13 cellular contexts compared by ENCODE assay signal in genomic region chr13:33524086-33524485, GRCh38.
DNase-seq lines count a peak whose midpoint lies in the region; ATAC-seq and FAIRE-seq lines count a peak whose summit lies in the region.
"Had no signal": no experiment of that assay in that cellular context is flagged by ENCODE, and none has a peak within 500 bp of the region (broad histone marks: within the 10 kb centered on the region; RNA-seq: fewer than 3 reads in every experiment).

No MANE protein-coding gene starts in this region.

- FAIRE-seq in RCC 7860 (lab: Jason Lieb, UNC): peak; percentile 63

- H3K4me1 Mint-ChIP-seq in effector memory CD8-positive, alpha-beta T cell (ENCODE audit: low read depth in 2 of 2): peaks cover 2 to 6% of the 10 kb centered on the region in 2 donors

- no peak overlapping the region for H3K4me3 ChIP-seq in skeletal muscle cell (ENCODE audit: low read depth, low read length)
- H3K4me3 ChIP-seq: psoas muscle had no signal

- no peak for ATAC-seq in effector memory CD8-positive, alpha-beta T cell (replicated peaks)
- ATAC-seq in HG02840 (IDR thresholded peaks at IDR 0.05; ENCODE audit: low FRiP score, unreplicated experiment) (no peak), GM19023 (IDR thresholded peaks at IDR 0.05; ENCODE audit: unreplicated experiment) (no peak)
- ATAC-seq: activated CD4-positive, alpha-beta T cell treated with anti-CD3 and anti-CD28 coated beads for 36 hours; psoas muscle had no signal

- H3K4me3 Mint-ChIP-seq in effector memory CD8-positive, alpha-beta T cell: no peak overlapping the region
- H3K4me3 Mint-ChIP-seq: activated CD4-positive, alpha-beta T cell treated with anti-CD3 and anti-CD28 coated beads for 36 hours; brain; mesothelial cell of epicardium had no signal

- no peak overlapping the region for H3K27ac Mint-ChIP-seq in effector memory CD8-positive, alpha-beta T cell
- H3K27ac Mint-ChIP-seq: activated CD4-positive, alpha-beta T cell treated with anti-CD3 and anti-CD28 coated beads for 36 hours; brain; mesothelial cell of epicardium had no signal

- no peaks in the 10 kb centered on the region for H3K36me3 Mint-ChIP-seq in effector memory CD8-positive, alpha-beta T cell (ENCODE audit: insufficient read depth)
- H3K36me3 Mint-ChIP-seq: brain, mesothelial cell of epicardium had no signal

- peak; percentile 92 for DNase-seq in EL
- no peak for DNase-seq in RCC 7860 (ENCODE audit: low spot score)
- peak; percentile 76 for DNase-seq in fibroblast of gingiva (ENCODE audit: low read depth)
- DNase-seq in skeletal muscle cell (ENCODE audit: low read depth): peak; percentile 62
- DNase-seq in ecto neural progenitor cell (ENCODE audit: low spot score): no peak
- DNase-seq in effector memory CD8-positive, alpha-beta T cell: no peak
- DNase-seq: activated CD4-positive, alpha-beta T cell treated with anti-CD3 and anti-CD28 coated beads for 36 hours; NCI-H2107; psoas muscle had no signal

- H3K9me3 Mint-ChIP-seq in effector memory CD8-positive, alpha-beta T cell: no peaks in the 10 kb centered on the region
- H3K9me3 Mint-ChIP-seq: mesothelial cell of epicardium had no signal

- peaks cover 6 to 7% of the 10 kb centered on the region in 2 donors for H3K27me3 Mint-ChIP-seq in effector memory CD8-positive, alpha-beta T cell
- H3K27me3 Mint-ChIP-seq: brain had no signal

Comparison
In these comparisons a context has a peak if more than half of its experiments do, and no peak if none do; other contexts are left out.
1. DNase-seq: peak in EL (single experiment), fibroblast of gingiva (single experiment) and skeletal muscle cell (single experiment); none in RCC 7860 (single experiment), ecto neural progenitor cell (single experiment) and effector memory CD8-positive, alpha-beta T cell (0 of 3).